In the genomic region with DNA sequence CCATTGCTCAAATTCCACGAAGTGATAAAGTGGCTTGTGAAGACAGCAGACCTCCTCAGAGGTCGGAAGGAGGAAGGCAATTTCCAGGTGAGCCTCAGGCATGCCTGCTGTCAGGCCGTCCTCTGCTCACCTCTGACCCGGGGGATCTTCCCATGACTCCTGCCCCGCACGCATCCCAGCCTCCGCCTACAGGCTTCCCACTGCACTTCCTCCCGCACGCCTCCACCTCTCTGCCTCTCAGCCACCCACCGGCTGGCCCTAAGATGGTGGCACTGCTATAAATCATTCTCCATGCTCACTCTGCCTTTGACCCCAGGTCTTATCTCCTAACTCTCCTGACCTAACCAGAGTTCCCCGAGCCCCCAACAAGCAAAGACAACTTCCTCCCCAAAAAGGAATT, we compare ENCODE assay signal across 1 cellular context.
TF ChIP-seq lines count a peak whose summit lies in the region.

No MANE protein-coding gene starts in this region.

TF ChIP-seq in H1, 55 proteins besides CTCF, POLR2A, EP300 and RAD21:
- no peak for TF ChIP-seq MAFK (IDR thresholded peaks at IDR 0.05; ENCODE audit: low read depth, low read length)
- no peak for TF ChIP-seq YY1 (IDR thresholded peaks at IDR 0.05; ENCODE audit: low read depth, low read length)
- TF ChIP-seq TAF7 (optimal IDR thresholded peaks at IDR 0.05; ENCODE audit: borderline replicate concordance, low read depth, low read length): no peak
- no peak for TF ChIP-seq SP2 (IDR thresholded peaks at IDR 0.05; ENCODE audit: low read length)
- TF ChIP-seq, protein P1, sequence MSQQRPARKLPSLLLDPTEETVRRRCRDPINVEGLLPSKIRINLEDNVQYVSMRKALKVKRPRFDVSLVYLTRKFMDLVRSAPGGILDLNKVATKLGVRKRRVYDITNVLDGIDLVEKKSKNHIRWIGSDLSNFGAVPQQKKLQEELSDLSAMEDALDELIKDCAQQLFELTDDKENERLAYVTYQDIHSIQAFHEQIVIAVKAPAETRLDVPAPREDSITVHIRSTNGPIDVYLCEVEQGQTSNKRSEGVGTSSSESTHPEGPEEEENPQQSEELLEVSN (IDR thresholded peaks at IDR 0.05): no peak
- TF ChIP-seq, protein P2, sequence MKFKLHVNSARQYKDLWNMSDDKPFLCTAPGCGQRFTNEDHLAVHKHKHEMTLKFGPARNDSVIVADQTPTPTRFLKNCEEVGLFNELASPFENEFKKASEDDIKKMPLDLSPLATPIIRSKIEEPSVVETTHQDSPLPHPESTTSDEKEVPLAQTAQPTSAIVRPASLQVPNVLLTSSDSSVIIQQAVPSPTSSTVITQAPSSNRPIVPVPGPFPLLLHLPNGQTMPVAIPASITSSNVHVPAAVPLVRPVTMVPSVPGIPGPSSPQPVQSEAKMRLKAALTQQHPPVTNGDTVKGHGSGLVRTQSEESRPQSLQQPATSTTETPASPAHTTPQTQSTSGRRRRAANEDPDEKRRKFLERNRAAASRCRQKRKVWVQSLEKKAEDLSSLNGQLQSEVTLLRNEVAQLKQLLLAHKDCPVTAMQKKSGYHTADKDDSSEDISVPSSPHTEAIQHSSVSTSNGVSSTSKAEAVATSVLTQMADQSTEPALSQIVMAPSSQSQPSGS (IDR thresholded peaks at IDR 0.05; ENCODE audit: low read length): no peak
- TF ChIP-seq BRCA1 (IDR thresholded peaks at IDR 0.05; ENCODE audit: low read depth, low read length): no peak
- no peak for TF ChIP-seq TEAD4 (IDR thresholded peaks at IDR 0.05; ENCODE audit: low read depth, low read length)
- no peak for TF ChIP-seq HDAC2 (IDR thresholded peaks at IDR 0.05; ENCODE audit: borderline replicate concordance in 1 of 2, low read depth in 2 of 2, low read length in 2 of 2)
- TF ChIP-seq SP1 (IDR thresholded peaks at IDR 0.05; ENCODE audit: low read depth, low read length): no peak
- no peak for TF ChIP-seq JUN (IDR thresholded peaks at IDR 0.05; ENCODE audit: low read depth, low read length)
- TF ChIP-seq NANOG (IDR thresholded peaks at IDR 0.05; ENCODE audit: insufficient read depth, low read depth, low read length, poor library complexity, severe bottlenecking): no peak
- no peak for TF ChIP-seq ASH2L (IDR thresholded peaks at IDR 0.05; ENCODE audit: low read length)
- TF ChIP-seq GTF2F1 (IDR thresholded peaks at IDR 0.05; ENCODE audit: borderline replicate concordance, low read depth, low read length): no peak
- TF ChIP-seq, protein P3, sequence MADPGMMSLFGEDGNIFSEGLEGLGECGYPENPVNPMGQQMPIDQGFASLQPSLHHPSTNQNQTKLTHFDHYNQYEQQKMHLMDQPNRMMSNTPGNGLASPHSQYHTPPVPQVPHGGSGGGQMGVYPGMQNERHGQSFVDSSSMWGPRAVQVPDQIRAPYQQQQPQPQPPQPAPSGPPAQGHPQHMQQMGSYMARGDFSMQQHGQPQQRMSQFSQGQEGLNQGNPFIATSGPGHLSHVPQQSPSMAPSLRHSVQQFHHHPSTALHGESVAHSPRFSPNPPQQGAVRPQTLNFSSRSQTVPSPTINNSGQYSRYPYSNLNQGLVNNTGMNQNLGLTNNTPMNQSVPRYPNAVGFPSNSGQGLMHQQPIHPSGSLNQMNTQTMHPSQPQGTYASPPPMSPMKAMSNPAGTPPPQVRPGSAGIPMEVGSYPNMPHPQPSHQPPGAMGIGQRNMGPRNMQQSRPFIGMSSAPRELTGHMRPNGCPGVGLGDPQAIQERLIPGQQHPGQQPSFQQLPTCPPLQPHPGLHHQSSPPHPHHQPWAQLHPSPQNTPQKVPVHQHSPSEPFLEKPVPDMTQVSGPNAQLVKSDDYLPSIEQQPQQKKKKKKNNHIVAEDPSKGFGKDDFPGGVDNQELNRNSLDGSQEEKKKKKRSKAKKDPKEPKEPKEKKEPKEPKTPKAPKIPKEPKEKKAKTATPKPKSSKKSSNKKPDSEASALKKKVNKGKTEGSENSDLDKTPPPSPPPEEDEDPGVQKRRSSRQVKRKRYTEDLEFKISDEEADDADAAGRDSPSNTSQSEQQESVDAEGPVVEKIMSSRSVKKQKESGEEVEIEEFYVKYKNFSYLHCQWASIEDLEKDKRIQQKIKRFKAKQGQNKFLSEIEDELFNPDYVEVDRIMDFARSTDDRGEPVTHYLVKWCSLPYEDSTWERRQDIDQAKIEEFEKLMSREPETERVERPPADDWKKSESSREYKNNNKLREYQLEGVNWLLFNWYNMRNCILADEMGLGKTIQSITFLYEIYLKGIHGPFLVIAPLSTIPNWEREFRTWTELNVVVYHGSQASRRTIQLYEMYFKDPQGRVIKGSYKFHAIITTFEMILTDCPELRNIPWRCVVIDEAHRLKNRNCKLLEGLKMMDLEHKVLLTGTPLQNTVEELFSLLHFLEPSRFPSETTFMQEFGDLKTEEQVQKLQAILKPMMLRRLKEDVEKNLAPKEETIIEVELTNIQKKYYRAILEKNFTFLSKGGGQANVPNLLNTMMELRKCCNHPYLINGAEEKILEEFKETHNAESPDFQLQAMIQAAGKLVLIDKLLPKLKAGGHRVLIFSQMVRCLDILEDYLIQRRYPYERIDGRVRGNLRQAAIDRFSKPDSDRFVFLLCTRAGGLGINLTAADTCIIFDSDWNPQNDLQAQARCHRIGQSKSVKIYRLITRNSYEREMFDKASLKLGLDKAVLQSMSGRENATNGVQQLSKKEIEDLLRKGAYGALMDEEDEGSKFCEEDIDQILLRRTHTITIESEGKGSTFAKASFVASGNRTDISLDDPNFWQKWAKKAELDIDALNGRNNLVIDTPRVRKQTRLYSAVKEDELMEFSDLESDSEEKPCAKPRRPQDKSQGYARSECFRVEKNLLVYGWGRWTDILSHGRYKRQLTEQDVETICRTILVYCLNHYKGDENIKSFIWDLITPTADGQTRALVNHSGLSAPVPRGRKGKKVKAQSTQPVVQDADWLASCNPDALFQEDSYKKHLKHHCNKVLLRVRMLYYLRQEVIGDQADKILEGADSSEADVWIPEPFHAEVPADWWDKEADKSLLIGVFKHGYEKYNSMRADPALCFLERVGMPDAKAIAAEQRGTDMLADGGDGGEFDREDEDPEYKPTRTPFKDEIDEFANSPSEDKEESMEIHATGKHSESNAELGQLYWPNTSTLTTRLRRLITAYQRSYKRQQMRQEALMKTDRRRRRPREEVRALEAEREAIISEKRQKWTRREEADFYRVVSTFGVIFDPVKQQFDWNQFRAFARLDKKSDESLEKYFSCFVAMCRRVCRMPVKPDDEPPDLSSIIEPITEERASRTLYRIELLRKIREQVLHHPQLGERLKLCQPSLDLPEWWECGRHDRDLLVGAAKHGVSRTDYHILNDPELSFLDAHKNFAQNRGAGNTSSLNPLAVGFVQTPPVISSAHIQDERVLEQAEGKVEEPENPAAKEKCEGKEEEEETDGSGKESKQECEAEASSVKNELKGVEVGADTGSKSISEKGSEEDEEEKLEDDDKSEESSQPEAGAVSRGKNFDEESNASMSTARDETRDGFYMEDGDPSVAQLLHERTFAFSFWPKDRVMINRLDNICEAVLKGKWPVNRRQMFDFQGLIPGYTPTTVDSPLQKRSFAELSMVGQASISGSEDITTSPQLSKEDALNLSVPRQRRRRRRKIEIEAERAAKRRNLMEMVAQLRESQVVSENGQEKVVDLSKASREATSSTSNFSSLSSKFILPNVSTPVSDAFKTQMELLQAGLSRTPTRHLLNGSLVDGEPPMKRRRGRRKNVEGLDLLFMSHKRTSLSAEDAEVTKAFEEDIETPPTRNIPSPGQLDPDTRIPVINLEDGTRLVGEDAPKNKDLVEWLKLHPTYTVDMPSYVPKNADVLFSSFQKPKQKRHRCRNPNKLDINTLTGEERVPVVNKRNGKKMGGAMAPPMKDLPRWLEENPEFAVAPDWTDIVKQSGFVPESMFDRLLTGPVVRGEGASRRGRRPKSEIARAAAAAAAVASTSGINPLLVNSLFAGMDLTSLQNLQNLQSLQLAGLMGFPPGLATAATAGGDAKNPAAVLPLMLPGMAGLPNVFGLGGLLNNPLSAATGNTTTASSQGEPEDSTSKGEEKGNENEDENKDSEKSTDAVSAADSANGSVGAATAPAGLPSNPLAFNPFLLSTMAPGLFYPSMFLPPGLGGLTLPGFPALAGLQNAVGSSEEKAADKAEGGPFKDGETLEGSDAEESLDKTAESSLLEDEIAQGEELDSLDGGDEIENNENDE (IDR thresholded peaks at IDR 0.05; ENCODE audit: insufficient replicate concordance, low read length): no peak
- no peak for TF ChIP-seq NRF1 (IDR thresholded peaks at IDR 0.05; ENCODE audit: low read depth, low read length)
- no peak for TF ChIP-seq MAX (IDR thresholded peaks at IDR 0.05)
- no peak for TF ChIP-seq CBX5 (IDR thresholded peaks at IDR 0.05; ENCODE audit: low read depth, low read length)
- no peak for TF ChIP-seq TCF12 (IDR thresholded peaks at IDR 0.05; ENCODE audit: low read depth, low read length)
- TF ChIP-seq SUZ12 (IDR thresholded peaks at IDR 0.05; ENCODE audit: low read length): no peak
TF ChIP-seq in H1: peak in this region for 0.
